Comparison of ENCODE assay signal across 9 cellular contexts in the genomic region with DNA sequence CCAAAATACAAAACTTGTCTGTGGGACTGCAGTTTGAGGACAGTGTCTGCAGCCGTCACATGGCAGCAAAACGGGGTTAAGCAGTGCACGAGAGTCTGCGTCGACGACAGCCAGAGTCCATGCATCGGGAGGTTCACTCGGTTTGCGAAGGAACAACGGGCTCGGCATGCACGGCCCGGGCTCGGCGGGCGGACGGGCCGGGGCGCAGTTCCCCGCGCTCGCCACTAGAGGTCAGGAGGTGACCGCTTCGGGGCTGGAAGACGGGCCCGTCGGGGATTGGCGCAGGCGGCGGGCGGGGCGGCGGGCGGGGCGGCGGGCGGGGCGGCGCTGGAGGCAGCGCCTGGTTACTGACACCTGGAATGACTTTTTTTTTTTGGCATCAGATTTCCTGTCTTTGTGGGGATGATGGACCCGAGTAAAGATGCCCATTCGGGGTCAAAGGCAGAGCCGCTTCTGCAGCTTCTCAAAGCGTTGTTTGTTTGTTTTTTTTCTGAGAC. TPM values are rescaled to one million over a fixed set of nuclear protein-coding genes. Genes with fewer than 3 reads are reported as not detected.
DNase-seq lines count a peak whose midpoint lies in the region; ATAC-seq lines count a peak whose summit lies in the region.
"Had no signal": no experiment of that assay in that cellular context is flagged by ENCODE, and none has a peak within 500 bp of the region (broad histone marks: within the 10 kb centered on the region; RNA-seq: fewer than 3 reads in every experiment).

No MANE protein-coding gene starts in this region.

- peaks cover 8% of the 10 kb centered on the region for H3K36me3 Mint-ChIP-seq in effector memory CD8-positive, alpha-beta T cell (ENCODE audit: insufficient read depth)

- peak; percentile 64 for DNase-seq in Caki2 (ENCODE audit: low read depth)
- peak; percentile 63 to 84 for DNase-seq in NOMO-1 (lab: John Stamatoyannopoulos, UW; ENCODE audit: unreplicated experiment in 2 of 2)
- peak; percentile 73 to 89 (median 83) for DNase-seq in activated CD8-positive, alpha-beta memory T cell treated with anti-CD3 and anti-CD28 coated beads for 48 hours (ENCODE audit: low read depth in 2 of 3, low spot score in 2 of 3)
- peak; percentile 83 to 89 (median 88) for DNase-seq in effector memory CD8-positive, alpha-beta T cell
- DNase-seq in midbrain (lab: John Stamatoyannopoulos, UW): peak; percentile 75
- DNase-seq in stimulated activated CD8-positive, alpha-beta memory T cell treated with anti-CD3 and anti-CD28 coated beads, Interleukin-15, amount 100 ng/mL, for 48 hours (ENCODE audit: low read depth in 2 of 2): peak; percentile 69 to 75

- no peaks in the 10 kb centered on the region for H3K4me1 Mint-ChIP-seq in effector memory CD8-positive, alpha-beta T cell (ENCODE audit: low read depth in 2 of 2)

- in situ Hi-C loops in Caki2 (cut with HindIII; ENCODE audit: low pct_unique_long_range_greater_than_20kb, low sequenced_read_pairs): no loop called here

- H3K9me3 Mint-ChIP-seq in effector memory CD8-positive, alpha-beta T cell: no peaks in the 10 kb centered on the region

- H3K27ac Mint-ChIP-seq in effector memory CD8-positive, alpha-beta T cell: no peak overlapping the region

- H3K27me3 Mint-ChIP-seq in effector memory CD8-positive, alpha-beta T cell: peaks cover 0 to 17% of the 10 kb centered on the region in 2 donors

- ATAC-seq in HG02759 (IDR thresholded peaks at IDR 0.05; ENCODE audit: unreplicated experiment) (peak; percentile 63), GM19455 (IDR thresholded peaks at IDR 0.05; ENCODE audit: unreplicated experiment) (no peak)
- ATAC-seq in effector memory CD8-positive, alpha-beta T cell (replicated peaks): peak; percentile 98

- peak overlapping the region in 1 of 2 donors; percentile 25 for H3K4me3 Mint-ChIP-seq in effector memory CD8-positive, alpha-beta T cell

RNA-seq across cellular contexts. Expression of gene SCGB1C2, which starts 6.5 kb away (rescaled TPM):
- total RNA-seq in Caki2 (2014; rRNA removed; shearing (Covaris generic); ENCODE audit: low replicate concordance): not detected in 2 replicates
- total RNA-seq: activated CD8-positive, alpha-beta memory T cell treated with anti-CD3 and anti-CD28 coated beads for 36 hours had no signal

RNA-seq across cellular contexts. Expression of gene DOC2B, which starts 37.6 kb away (rescaled TPM):
- 1.7 and 1.8 TPM in 2 replicates for total RNA-seq in Caki2 (2014; rRNA removed; shearing (Covaris generic); ENCODE audit: low replicate concordance)
